12 cellular contexts compared by ENCODE assay signal in the genomic region with DNA sequence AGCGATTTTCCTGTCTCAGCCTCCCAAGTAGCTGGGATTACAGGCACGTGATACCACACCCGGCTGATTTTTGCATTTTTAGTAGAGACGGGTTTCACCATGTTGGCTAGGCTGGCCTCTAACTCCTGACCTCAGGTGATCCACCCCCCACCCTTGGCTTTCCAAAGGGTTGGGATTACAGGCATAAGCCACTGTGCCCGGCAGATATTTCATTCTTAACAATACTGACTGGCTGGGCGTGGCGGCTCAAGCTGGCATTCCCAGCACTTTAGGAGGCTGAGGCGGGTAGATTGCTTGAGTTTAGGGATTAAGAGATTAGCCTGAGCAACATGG. TPM values are rescaled to one million over a fixed set of nuclear protein-coding genes. Genes with fewer than 3 reads are reported as not detected.
A peak's percentile ranks its signal among the peaks of the same experiment; 100 is the strongest.
DNase-seq lines count a peak whose midpoint lies in the region; ATAC-seq and TF ChIP-seq lines count a peak whose summit lies in the region.
"Had no signal": no experiment of that assay in that cellular context is flagged by ENCODE, and none has a peak within 500 bp of the region (broad histone marks: within the 10 kb centered on the region; RNA-seq: fewer than 3 reads in every experiment).

No MANE protein-coding gene starts in this region.

- TF ChIP-seq EP300 in SK-N-SH (IDR thresholded peaks at IDR 0.05; ENCODE audit: borderline replicate concordance in 1 of 2, low read depth in 1 of 2, low read length in 1 of 2), result no peak
- no peak for TF ChIP-seq EP300 in neural cell (conservative IDR thresholded peaks at IDR 0.05; ENCODE audit: poor library complexity, severe bottlenecking)

- H3K27ac ChIP-seq in SK-N-SH (ENCODE audit: low read depth in 2 of 2, low read length in 1 of 2) (no peak overlapping the region), neural cell (ENCODE audit: low read length) (no peak overlapping the region), colonic mucosa (no peak overlapping the region), prostate gland (no peak overlapping the region)

- H3K27me3 ChIP-seq in SK-N-SH (ENCODE audit: insufficient read depth) (no peaks in the 10 kb centered on the region), neural cell (ENCODE audit: insufficient read depth, low read depth, low read length) (no peaks in the 10 kb centered on the region), colonic mucosa (no peaks in the 10 kb centered on the region), prostate gland (replicated peaks; ENCODE audit: insufficient read depth) (no peaks in the 10 kb centered on the region)
- H3K27me3 ChIP-seq: right atrium auricular region, tibial artery had no signal

- CTCF ChIA-PET in SK-N-SH (lab: Yijun Ruan, JAX), result interaction anchor here (0.8 kb wide), 1 partner anchor 17 kb away, joined by 3 read pairs; no protein-coding TSS in a partner anchor

- H2AFZ ChIP-seq in SK-N-SH (ENCODE audit: low read depth), result no peak overlapping the region
- no peak overlapping the region for H2AFZ ChIP-seq in neural cell (ENCODE audit: low read depth, low read length)

- ATAC-seq in SK-N-SH treated with all-trans-retinoic acid at 6 μM for 48 hours (no peak), HG03342 (IDR thresholded peaks at IDR 0.05; ENCODE audit: unreplicated experiment) (no peak)

- H3K9me3 Mint-ChIP-seq in HFFc6, result no peaks in the 10 kb centered on the region
- H3K9me3 Mint-ChIP-seq in activated T-helper 2 cell treated with anti-CD3 and anti-CD28 coated beads, Interferon-gamma antibody, Interleukin-2, Interleukin-4, amounts not matched to agents 10 μg/mL and 5 μg/mL and 100 μg/mL, durations not matched to agents 14 hours and 24 hours and 36 hours, result no peaks in the 10 kb centered on the region

- no peaks in the 10 kb centered on the region for H3K36me3 Mint-ChIP-seq in HFFc6 (ENCODE audit: low read depth)
- H3K36me3 Mint-ChIP-seq in activated T-helper 2 cell treated with anti-CD3 and anti-CD28 coated beads, Interferon-gamma antibody, Interleukin-2, Interleukin-4, amounts not matched to agents 10 μg/mL and 5 μg/mL and 100 μg/mL, durations not matched to agents 14 hours and 24 hours and 36 hours (ENCODE audit: low read depth), result peaks cover 48% of the 10 kb centered on the region

- DNase-seq in SK-N-SH, result no peak
- no peak for DNase-seq in HFFc6
- no peak for DNase-seq in activated T-helper 2 cell treated with anti-CD3 and anti-CD28 coated beads, Interferon-gamma antibody, Interleukin-2, Interleukin-4, amounts not matched to agents 10 μg/mL and 5 μg/mL and 100 μg/mL, durations not matched to agents 14 hours and 24 hours and 36 hours (ENCODE audit: low spot score)
- DNase-seq in colonic mucosa, result no peak
- DNase-seq in prostate gland (ENCODE audit: low spot score), result no peak
- DNase-seq: activated gamma-delta T cell treated with Interleukin-2 at 50 U/mL for 16 hours, DMS79 treated with DMSO at 0.1 percent for 48 hours, tibial artery had no signal

- no peak for TF ChIP-seq CTCF in SK-N-SH (IDR thresholded peaks at IDR 0.05)
- TF ChIP-seq CTCF in HFFc6 (IDR thresholded peaks at IDR 0.05), result no peak
- no peak for TF ChIP-seq CTCF in neural cell (IDR thresholded peaks at IDR 0.05; ENCODE audit: poor library complexity, severe bottlenecking)
- TF ChIP-seq CTCF in colonic mucosa (IDR thresholded peaks at IDR 0.05), result no peak
- TF ChIP-seq CTCF in prostate gland (IDR thresholded peaks at IDR 0.05), result no peak

- H3K79me2 ChIP-seq in SK-N-SH (ENCODE audit: insufficient read depth), result peaks cover 25% of the 10 kb centered on the region
- H3K79me2 ChIP-seq in neural cell (replicated peaks; ENCODE audit: insufficient read depth, low read length), result peaks cover 10% of the 10 kb centered on the region

- POLR2A ChIA-PET in SK-N-SH (lab: Yijun Ruan, JAX), result interaction anchor here (1.2 kb wide), 1 partner anchor 13 kb away, joined by 6 read pairs; no protein-coding TSS in a partner anchor

- H4K20me1 ChIP-seq in SK-N-SH (ENCODE audit: insufficient read depth), result peaks cover 4% of the 10 kb centered on the region; the same call in 1 of the 2 replicates
- H4K20me1 ChIP-seq in neural cell (ENCODE audit: insufficient read depth), result no peaks in the 10 kb centered on the region

- TF ChIP-seq POLR2A in prostate gland (IDR thresholded peaks at IDR 0.05), result no peak

- H3K27ac Mint-ChIP-seq in HFFc6, result no peak overlapping the region
- H3K27ac Mint-ChIP-seq in activated T-helper 2 cell treated with anti-CD3 and anti-CD28 coated beads, Interferon-gamma antibody, Interleukin-2, Interleukin-4, amounts not matched to agents 10 μg/mL and 5 μg/mL and 100 μg/mL, durations not matched to agents 14 hours and 24 hours and 36 hours, result no peak overlapping the region

- H3K9me2 ChIP-seq in SK-N-SH, result no peaks in the 10 kb centered on the region
- no peaks in the 10 kb centered on the region for H3K9me2 ChIP-seq in neural cell (ENCODE audit: insufficient read depth, low read length)

- H3K4me3 ChIP-seq in SK-N-SH (ENCODE audit: low read depth in 2 of 2, low read length in 1 of 2) (no peak overlapping the region), neural cell (ENCODE audit: low read length) (peak overlapping the region; percentile 82), colonic mucosa (no peak overlapping the region), prostate gland (no peak overlapping the region)

- H3K4me1 ChIP-seq in SK-N-SH (ENCODE audit: control insufficient read depth in 1 of 2, insufficient read depth in 2 of 2, low read depth in 1 of 2, low read length in 1 of 2), result peaks cover 0 to 4% of the 10 kb centered on the region in 2 experiments; a peak in 1 of 4 replicates
- H3K4me1 ChIP-seq in colonic mucosa, result no peaks in the 10 kb centered on the region
- no peaks in the 10 kb centered on the region for H3K4me1 ChIP-seq in prostate gland (replicated peaks)

- H3K4me2 ChIP-seq in SK-N-SH (0 out of 2 replicates have a peak overlapping the region, but pooled peaks have one; percentile 80), neural cell (ENCODE audit: low read length) (no peak overlapping the region)

- no peaks in the 10 kb centered on the region for H3K4me1 Mint-ChIP-seq in HFFc6 (ENCODE audit: low read depth)
- H3K4me1 Mint-ChIP-seq in activated T-helper 2 cell treated with anti-CD3 and anti-CD28 coated beads, Interferon-gamma antibody, Interleukin-2, Interleukin-4, amounts not matched to agents 10 μg/mL and 5 μg/mL and 100 μg/mL, durations not matched to agents 14 hours and 24 hours and 36 hours (ENCODE audit: low read depth), result peaks cover 13% of the 10 kb centered on the region

- H3K9ac ChIP-seq in SK-N-SH (no peak overlapping the region), neural cell (ENCODE audit: low read length) (no peak overlapping the region), colonic mucosa (ENCODE audit: low read depth in 2 of 2, low read length in 2 of 2) (no peak overlapping the region)

- H3K36me3 ChIP-seq in SK-N-SH (replicated peaks in 1 of 2; ENCODE audit: control insufficient read depth in 1 of 2, insufficient read depth in 2 of 2, low read length in 1 of 2) (peaks cover 0 to 14% of the 10 kb centered on the region in 2 experiments), neural cell (ENCODE audit: insufficient read depth, low read length) (no peaks in the 10 kb centered on the region), colonic mucosa (no peaks in the 10 kb centered on the region), prostate gland (no peaks in the 10 kb centered on the region)

- no peaks in the 10 kb centered on the region for H3K9me3 ChIP-seq in SK-N-SH
- no peaks in the 10 kb centered on the region for H3K9me3 ChIP-seq in neural cell (ENCODE audit: low read length)
- no peaks in the 10 kb centered on the region for H3K9me3 ChIP-seq in colonic mucosa
- H3K9me3 ChIP-seq in prostate gland, result no peaks in the 10 kb centered on the region
- H3K9me3 ChIP-seq: right atrium auricular region, tibial artery had no signal

- 73% methylated on average over 8 of the region's 8 CpGs for WGBS in SK-N-SH (ENCODE audit: low lambda C conversion rate)
- 68% methylated on average over 8 of the region's 8 CpGs for WGBS in prostate gland

- H3K27me3 Mint-ChIP-seq in HFFc6 (ENCODE audit: insufficient read depth), result no peaks in the 10 kb centered on the region; the same call in none of the 2 replicates
- H3K27me3 Mint-ChIP-seq in activated T-helper 2 cell treated with anti-CD3 and anti-CD28 coated beads, Interferon-gamma antibody, Interleukin-2, Interleukin-4, amounts not matched to agents 10 μg/mL and 5 μg/mL and 100 μg/mL, durations not matched to agents 14 hours and 24 hours and 36 hours (ENCODE audit: low read depth), result no peaks in the 10 kb centered on the region

- peak overlapping the region; percentile 96 for H3K4me3 Mint-ChIP-seq in HFFc6
- H3K4me3 Mint-ChIP-seq in activated T-helper 2 cell treated with anti-CD3 and anti-CD28 coated beads, Interferon-gamma antibody, Interleukin-2, Interleukin-4, amounts not matched to agents 10 μg/mL and 5 μg/mL and 100 μg/mL, durations not matched to agents 14 hours and 24 hours and 36 hours (ENCODE audit: low read depth), result peak overlapping the region; percentile 30

- no peak for TF ChIP-seq RAD21 in SK-N-SH (IDR thresholded peaks at IDR 0.05; ENCODE audit: low read length)
- no peak for TF ChIP-seq RAD21 in neural cell (conservative IDR thresholded peaks at IDR 0.05)

- intact Hi-C loops in activated T-helper 2 cell treated with anti-CD3 and anti-CD28 coated beads, Interferon-gamma antibody, Interleukin-2, Interleukin-4, amounts not matched to agents 10 μg/mL and 5 μg/mL and 100 μg/mL, durations not matched to agents 14 hours and 24 hours and 36 hours (cut with micrococcal nuclease), result loop anchor here (5.0 kb wide), 2 partner anchors 58 to 97 kb away; partner anchors contain the start of genes HDAC6 and OTUD5
- intact Hi-C loops in colonic mucosa (cut with DNase I) (no loop called here), prostate gland (cut with DNase I) (loop anchor here (5.0 kb wide), 2 partner anchors 58 to 97 kb away; partner anchors contain the start of genes HDAC6 and OTUD5)

- H3F3A ChIP-seq in SK-N-SH (replicated peaks; ENCODE audit: insufficient read depth) (peaks cover 2% of the 10 kb centered on the region), neural cell (ENCODE audit: insufficient read depth, low read length, poor library complexity, severe bottlenecking) (no peaks in the 10 kb centered on the region)

RNA-seq across cellular contexts. Expression of gene PQBP1, which starts 1.3 kb away (rescaled TPM):
- polyA plus RNA-seq in SK-N-SH (2012; rRNA removed), result 67.2 and 113 TPM in 2 replicates
- polyA plus RNA-seq in SK-N-SH (2012; cell fraction: cytosol; rRNA removed), result 68.1 and 75.0 TPM in 2 replicates
- polyA plus RNA-seq in SK-N-SH (2012; cell fraction: nucleus; rRNA removed), result 175 and 179 TPM in 2 replicates
- 10 to 100 TPM; 66.3 to 82.1 (median 71.1) TPM for total RNA-seq in HFFc6 (2021; fragmentation: NEBNext Ultra II Directional; extraction: Animal tissue kit (Norgen Biotek cat#: 25700))
- 97.3 and 103 TPM in 2 replicates for total RNA-seq in activated T-helper 2 cell treated with anti-CD3 and anti-CD28 coated beads, Interferon-gamma antibody, Interleukin-2, Interleukin-4, amounts not matched to agents 10 μg/mL and 5 μg/mL and 100 μg/mL, durations not matched to agents 14 hours and 24 hours and 36 hours
- polyA plus RNA-seq in neural cell, result 70.8 and 78.5 TPM in 2 replicates
- 30.2 and 36.0 TPM in 2 replicates for polyA minus RNA-seq in neural cell
- 10 to 100 TPM; 68.1 to 76.3 TPM for total RNA-seq in colonic mucosa
- total RNA-seq in prostate gland, result 10 to 100 TPM; 37.1 to 76.6 TPM

RNA-seq across cellular contexts. Expression of gene TIMM17B, which starts 1.5 kb away (rescaled TPM):
- polyA plus RNA-seq in SK-N-SH (2012; rRNA removed), result 81.0 and 87.0 TPM in 2 replicates
- 43.9 and 59.3 TPM in 2 replicates for polyA plus RNA-seq in SK-N-SH (2012; cell fraction: cytosol; rRNA removed)
- polyA plus RNA-seq in SK-N-SH (2012; cell fraction: nucleus; rRNA removed), result 59.3 and 62.7 TPM in 2 replicates
- 10 to 100 TPM; 53.0 to 65.2 (median 61.6) TPM for total RNA-seq in HFFc6 (2021; fragmentation: NEBNext Ultra II Directional; extraction: Animal tissue kit (Norgen Biotek cat#: 25700))
- 66.2 and 71.6 TPM in 2 replicates for total RNA-seq in activated T-helper 2 cell treated with anti-CD3 and anti-CD28 coated beads, Interferon-gamma antibody, Interleukin-2, Interleukin-4, amounts not matched to agents 10 μg/mL and 5 μg/mL and 100 μg/mL, durations not matched to agents 14 hours and 24 hours and 36 hours
- 131 and 156 TPM in 2 replicates for polyA plus RNA-seq in neural cell
- polyA minus RNA-seq in neural cell, result 57.2 and 67.0 TPM in 2 replicates
- total RNA-seq in colonic mucosa, result 10 to 100 TPM; 48.8 to 91.0 TPM
- total RNA-seq in prostate gland, result 10 to 100 TPM; 58.2 to 85.8 TPM

RNA-seq across cellular contexts. Expression of gene SLC35A2, which starts 12.4 kb away (rescaled TPM):
- 71.3 and 79.3 TPM in 2 replicates for polyA plus RNA-seq in SK-N-SH (2012; rRNA removed)
- 44.0 and 51.9 TPM in 2 replicates for polyA plus RNA-seq in SK-N-SH (2012; cell fraction: cytosol; rRNA removed)
- 59.9 and 70.5 TPM in 2 replicates for polyA plus RNA-seq in SK-N-SH (2012; cell fraction: nucleus; rRNA removed)
- 10 to 100 TPM; 45.0 to 53.7 (median 47.0) TPM for total RNA-seq in HFFc6 (2021; fragmentation: NEBNext Ultra II Directional; extraction: Animal tissue kit (Norgen Biotek cat#: 25700))
- 18.3 and 21.9 TPM in 2 replicates for total RNA-seq in activated T-helper 2 cell treated with anti-CD3 and anti-CD28 coated beads, Interferon-gamma antibody, Interleukin-2, Interleukin-4, amounts not matched to agents 10 μg/mL and 5 μg/mL and 100 μg/mL, durations not matched to agents 14 hours and 24 hours and 36 hours
- 20.7 and 25.3 TPM in 2 replicates for polyA plus RNA-seq in neural cell
- 14.5 and 15.8 TPM in 2 replicates for polyA minus RNA-seq in neural cell
- total RNA-seq in colonic mucosa, result 10 to 100 TPM; 57.8 to 83.1 TPM
- total RNA-seq in prostate gland, result 10 to 100 TPM; 29.7 to 39.0 TPM

RNA-seq across cellular contexts. Expression of gene PIM2, which starts 19.8 kb away (rescaled TPM):
- polyA plus RNA-seq in SK-N-SH (2012; rRNA removed), result 12.3 and 14.5 TPM in 2 replicates
- polyA plus RNA-seq in SK-N-SH (2012; cell fraction: cytosol; rRNA removed), result 8.6 and 9.4 TPM in 2 replicates
- polyA plus RNA-seq in SK-N-SH (2012; cell fraction: nucleus; rRNA removed), result 25.4 and 34.3 TPM in 2 replicates
- 1 to 10 TPM; 5.8 to 7.5 (median 6.5) TPM for total RNA-seq in HFFc6 (2021; fragmentation: NEBNext Ultra II Directional; extraction: Animal tissue kit (Norgen Biotek cat#: 25700))
- total RNA-seq in activated T-helper 2 cell treated with anti-CD3 and anti-CD28 coated beads, Interferon-gamma antibody, Interleukin-2, Interleukin-4, amounts not matched to agents 10 μg/mL and 5 μg/mL and 100 μg/mL, durations not matched to agents 14 hours and 24 hours and 36 hours, result 313 and 315 TPM in 2 replicates
- 8.9 and 11.1 TPM in 2 replicates for polyA plus RNA-seq in neural cell
- 6.4 and 11.7 TPM in 2 replicates for polyA minus RNA-seq in neural cell
- total RNA-seq in colonic mucosa, result 10 to 100 TPM; 14.3 to 18.8 TPM
- 10 to 100 TPM; 12.1 to 23.5 TPM for total RNA-seq in prostate gland

RNA-seq across cellular contexts. Expression of gene OTUD5, which starts 58.4 kb away (rescaled TPM):
- 90.4 and 97.0 TPM in 2 replicates for polyA plus RNA-seq in SK-N-SH (2012; rRNA removed)
- 56.0 and 68.5 TPM in 2 replicates for polyA plus RNA-seq in SK-N-SH (2012; cell fraction: cytosol; rRNA removed)
- polyA plus RNA-seq in SK-N-SH (2012; cell fraction: nucleus; rRNA removed), result 173 and 194 TPM in 2 replicates
- total RNA-seq in HFFc6 (2021; fragmentation: NEBNext Ultra II Directional; extraction: Animal tissue kit (Norgen Biotek cat#: 25700)), result 10 to 100 TPM; 47.6 to 55.0 (median 52.7) TPM
- total RNA-seq in activated T-helper 2 cell treated with anti-CD3 and anti-CD28 coated beads, Interferon-gamma antibody, Interleukin-2, Interleukin-4, amounts not matched to agents 10 μg/mL and 5 μg/mL and 100 μg/mL, durations not matched to agents 14 hours and 24 hours and 36 hours, result 73.9 and 77.9 TPM in 2 replicates
- polyA plus RNA-seq in neural cell, result 34.3 and 35.9 TPM in 2 replicates
- polyA minus RNA-seq in neural cell, result 34.8 and 35.0 TPM in 2 replicates
- 10 to 100 TPM; 40.2 to 40.9 TPM for total RNA-seq in colonic mucosa
- 10 to 100 TPM; 44.1 to 84.2 TPM for total RNA-seq in prostate gland
